Comparison of ENCODE assay signal across 33 cellular contexts in the genomic region with DNA sequence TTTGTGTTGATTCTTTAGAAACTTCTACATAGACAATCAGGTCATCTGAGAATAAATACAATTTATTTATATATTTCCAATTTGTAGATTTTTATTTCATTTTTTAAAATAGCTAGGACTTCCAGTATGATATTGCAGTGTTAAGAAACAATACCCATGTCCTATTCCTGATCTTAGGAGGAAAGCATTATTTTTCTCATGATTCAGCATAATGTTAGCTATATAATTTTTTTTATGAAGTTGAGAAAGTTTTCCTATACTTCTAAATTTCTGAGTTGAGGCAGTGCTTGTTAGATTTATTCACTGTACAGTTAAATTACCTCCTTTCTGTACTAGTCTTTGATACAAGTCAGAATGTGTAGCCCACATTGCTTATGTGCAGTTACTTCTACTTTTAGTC.
DNase-seq lines count a peak whose midpoint lies in the region; ATAC-seq, FAIRE-seq and TF ChIP-seq lines count a peak whose summit lies in the region.
"Had no signal": no experiment of that assay in that cellular context is flagged by ENCODE, and none has a peak within 500 bp of the region (broad histone marks: within the 10 kb centered on the region; RNA-seq: fewer than 3 reads in every experiment).

No MANE protein-coding gene starts in this region.

- H4K20me1 ChIP-seq in HepG2 (ENCODE audit: insufficient read depth, low read length) (no peaks in the 10 kb centered on the region), IMR-90 (ENCODE audit: insufficient read depth, low read length) (no peaks in the 10 kb centered on the region), K562 (replicated peaks; ENCODE audit: control insufficient read depth, insufficient read depth, low read length) (no peaks in the 10 kb centered on the region)
- H4K20me1 ChIP-seq: BLaER1; BLaER1 treated with 17β-estradiol and CSF1 and Interleukin-3, amounts not matched to agents 10 nM and 100 nM had no signal

- H3K4me2 ChIP-seq in HepG2 (ENCODE audit: low read depth, low read length) (no peak overlapping the region), A549 (no peak overlapping the region), IMR-90 (ENCODE audit: low read depth, low read length) (no peak overlapping the region), K562 (ENCODE audit: insufficient read depth, low read length) (no peak overlapping the region)
- H3K4me2 ChIP-seq: BLaER1; BLaER1 treated with 17β-estradiol and CSF1 and Interleukin-3, amounts not matched to agents 10 nM and 100 nM had no signal

- H4K91ac ChIP-seq in IMR-90 (ENCODE audit: insufficient read depth, low read depth, low read length) = no peak overlapping the region

- no peak overlapping the region for H2BK15ac ChIP-seq in IMR-90 (ENCODE audit: low read depth, low read length)

- DNase-seq in HepG2 (ENCODE audit: low spot score) = no peak
- DNase-seq in right lobe of liver = no peak
- DNase-seq in A549 (ENCODE audit: low read depth in 1 of 2, low spot score in 1 of 2) = no peak
- DNase-seq in IMR-90 = no peak
- DNase-seq in K562 (ENCODE audit: extremely low read depth in 1 of 4, low spot score in 3 of 4) = no peak
- DNase-seq in DMS153 treated with DMSO at 0.1 percent for 48 hours (lab: John Stamatoyannopoulos, UW; ENCODE audit: unreplicated experiment) = no peak
- no peak for DNase-seq in activated CD8-positive, alpha-beta memory T cell treated with anti-CD3 and anti-CD28 coated beads, Interleukin-2, amount 50 U/mL, for 4 hours
- DNase-seq: 8988T; ACHN; AML-193; BE2C; C1 segment of cervical spinal cord; Caco-2; Calu3; CD4-positive, alpha-beta memory T cell; CD4-positive, alpha-beta T cell; CD4-positive, CD25-positive, alpha-beta regulatory T cell; CD8-positive, alpha-beta memory T cell; CD8-positive, alpha-beta T cell; COR-L47; DMS 273 treated with DMSO at 0.1 percent for 48 hours; DMS153; DMS53; DMS79; DMS79 treated with DMSO at 0.1 percent for 48 hours; DND-41; EL had no signal

- H3K79me2 ChIP-seq in HepG2 (ENCODE audit: insufficient read depth, low read length) (no peaks in the 10 kb centered on the region), K562 (ENCODE audit: control insufficient read depth, insufficient read depth, low read length) (no peaks in the 10 kb centered on the region)

- H4K5ac ChIP-seq in IMR-90 (ENCODE audit: low read depth, low read length) = no peak overlapping the region

- H3K27me3 ChIP-seq in HepG2 (ENCODE audit: control insufficient read depth in 1 of 2, insufficient read depth in 2 of 2, low read length in 2 of 2) (no peaks in the 10 kb centered on the region), right lobe of liver (no peaks in the 10 kb centered on the region), IMR-90 (ENCODE audit: control insufficient read depth, insufficient read depth, low read length) (no peaks in the 10 kb centered on the region), K562 (ENCODE audit: control insufficient read depth in 2 of 2, insufficient read depth in 2 of 2, low read length in 2 of 2) (no peaks in the 10 kb centered on the region)
- H3K27me3 ChIP-seq: BE2C; BLaER1; BLaER1 treated with 17β-estradiol and CSF1 and Interleukin-3, amounts not matched to agents 10 nM and 100 nM had no signal

- H2BK5ac ChIP-seq in IMR-90 (ENCODE audit: low read depth, low read length, poor library complexity, severe bottlenecking) = no peak overlapping the region

- BruUV-seq in HepG2 (replicated peaks; lab: Mats Ljungman, UMichigan) = no TSS peak
- BruUV-seq in IMR-90 (replicated peaks; lab: Mats Ljungman, UMichigan) = no TSS peak
- BruUV-seq in K562 (replicated peaks; lab: Mats Ljungman, UMichigan) = no TSS peak

- H3K23ac ChIP-seq in IMR-90 (ENCODE audit: low read depth, low read length) = no peak overlapping the region

- dilution Hi-C loops in IMR-90 (cut with HindIII; ENCODE audit: low sequenced_read_pairs, unreplicated experiment) = no loop called here

- no peak overlapping the region for H4K8ac ChIP-seq in IMR-90 (ENCODE audit: low read depth in 2 of 2, low read length in 2 of 2)

- no peak for TF ChIP-seq RAD21 in HepG2 (CRISPR knock-in tag; IDR thresholded peaks at IDR 0.05)
- no peak for TF ChIP-seq RAD21 in A549 (conservative IDR thresholded peaks at IDR 0.05 in 1 of 2, IDR thresholded peaks at IDR 0.05 in 1 of 2)
- TF ChIP-seq RAD21 in IMR-90 (IDR thresholded peaks at IDR 0.05; ENCODE audit: low read length) = no peak
- TF ChIP-seq RAD21 in K562 (CRISPR knock-in tag; conservative IDR thresholded peaks at IDR 0.05 in 1 of 2, IDR thresholded peaks at IDR 0.05 in 1 of 2) = no peak

- ATAC-seq in HepG2 (no peak), right lobe of liver (no peak), A549 (no peak), IMR-90 (ENCODE audit: low read depth) (no peak), K562 (no peak), esophagus mucosa (no peak)
- ATAC-seq: CD8-positive, alpha-beta T cell had no signal

- no peaks in the 10 kb centered on the region for H3K79me1 ChIP-seq in IMR-90 (ENCODE audit: low read depth in 1 of 2, low read length in 2 of 2)

- H2AK9ac ChIP-seq in IMR-90 (replicated peaks; ENCODE audit: low read depth, low read length, poor library complexity) = no peak overlapping the region

- H3K9me3 ChIP-seq in HepG2 (ENCODE audit: low read length) (peaks cover 4% of the 10 kb centered on the region; the same call in 1 of the 2 replicates), right lobe of liver (peaks cover 0 to 4% (median 0%) of the 10 kb centered on the region in 4 donors), A549 (no peaks in the 10 kb centered on the region; the same call in 2 of the 3 replicates), IMR-90 (ENCODE audit: control insufficient read depth, insufficient read depth, low read length) (no peaks in the 10 kb centered on the region), K562 (replicated peaks; ENCODE audit: control insufficient read depth, insufficient read depth, low read depth, low read length) (no peaks in the 10 kb centered on the region; the same call in 1 of the 2 replicates)
- H3K9me3 ChIP-seq: BE2C had no signal

- no peak overlapping the region for H2AK5ac ChIP-seq in IMR-90 (ENCODE audit: low read depth, low read length)

- no peak overlapping the region for H3K4me3 ChIP-seq in HepG2 (replicated peaks in 1 of 3; ENCODE audit: insufficient read depth in 1 of 3, low read depth in 2 of 3, low read length in 3 of 3)
- H3K4me3 ChIP-seq in right lobe of liver = no peak overlapping the region
- no peak overlapping the region for H3K4me3 ChIP-seq in A549
- no peak overlapping the region for H3K4me3 ChIP-seq in IMR-90 (ENCODE audit: insufficient read depth, low read depth, low read length)
- no peak overlapping the region for H3K4me3 ChIP-seq in K562
- H3K4me3 ChIP-seq: BLaER1; BLaER1 treated with 17β-estradiol and CSF1 and Interleukin-3, amounts not matched to agents 10 nM and 100 nM had no signal

- FAIRE-seq in HepG2 (lab: Jason Lieb, UNC) (no peak), A549 (lab: Jason Lieb, UNC) (no peak), K562 (lab: Jason Lieb, UNC) (no peak)
- FAIRE-seq: D721Med had no signal

- no peaks in the 10 kb centered on the region for H3K36me3 ChIP-seq in HepG2 (replicated peaks in 1 of 2; ENCODE audit: control insufficient read depth in 1 of 2, insufficient read depth in 2 of 2, low read length in 2 of 2)
- no peaks in the 10 kb centered on the region for H3K36me3 ChIP-seq in right lobe of liver
- H3K36me3 ChIP-seq in IMR-90 (ENCODE audit: control insufficient read depth, insufficient read depth, low read length) = no peaks in the 10 kb centered on the region
- H3K36me3 ChIP-seq in K562 (ENCODE audit: control insufficient read depth, insufficient read depth, low read length) = no peaks in the 10 kb centered on the region
- H3K36me3 ChIP-seq: BE2C; BLaER1; BLaER1 treated with 17β-estradiol and CSF1 and Interleukin-3, amounts not matched to agents 10 nM and 100 nM had no signal

- H3K18ac ChIP-seq in IMR-90 (ENCODE audit: low read depth, low read length) = no peak overlapping the region

- H3K9me1 ChIP-seq in IMR-90 (ENCODE audit: insufficient read depth, low read length) (no peaks in the 10 kb centered on the region), K562 (ENCODE audit: control insufficient read depth, insufficient read depth, low read length) (no peaks in the 10 kb centered on the region)

- POLR2A ChIA-PET in HepG2 (lab: Yijun Ruan, JAX) = no interaction called here
- POLR2A ChIA-PET in A549 (lab: Yijun Ruan, JAX) = no interaction called here
- POLR2A ChIA-PET in IMR-90 (lab: Charles Lee; ENCODE audit: unreplicated experiment) = no interaction called here
- POLR2A ChIA-PET in K562 (lab: Yijun Ruan, JAX) = no interaction called here

- TF ChIP-seq CTCF in HepG2 (CRISPR knock-in tag; IDR thresholded peaks at IDR 0.05) = no peak
- TF ChIP-seq CTCF in right lobe of liver (IDR thresholded peaks at IDR 0.05) = no peak
- TF ChIP-seq CTCF in A549 (IDR thresholded peaks at IDR 0.05) = no peak
- no peak for TF ChIP-seq CTCF in IMR-90 (conservative IDR thresholded peaks at IDR 0.05; ENCODE audit: low read depth, low read length)
- no peak for TF ChIP-seq CTCF in K562 (IDR thresholded peaks at IDR 0.05 in 2 of 3, conservative IDR thresholded peaks at IDR 0.05 in 1 of 3; ENCODE audit: insufficient read depth in 2 of 3, low read depth in 1 of 3, low read length in 3 of 3)

- in situ Hi-C loops in HepG2 (cut with HindIII; ENCODE audit: extremely low pct_ligation_motif_present, low pct_unique_long_range_greater_than_20kb) (no loop called here), IMR-90 (cut with MboI; ENCODE audit: low sequenced_read_pairs) (no loop called here), K562 (cut with MboI) (no loop called here)

- TF ChIP-seq POLR2A in HepG2 (IDR thresholded peaks at IDR 0.05; ENCODE audit: insufficient read depth in 1 of 2, low read depth in 2 of 2, low read length in 2 of 2) (no peak), right lobe of liver (IDR thresholded peaks at IDR 0.05) (no peak), A549 (IDR thresholded peaks at IDR 0.05; ENCODE audit: low read length) (no peak), IMR-90 (IDR thresholded peaks at IDR 0.05; ENCODE audit: low read depth, low read length) (no peak), K562 (conservative IDR thresholded peaks at IDR 0.05) (no peak)

- CTCF ChIA-PET in HepG2 (lab: Yijun Ruan, JAX; ENCODE audit: low intra/inter-chr PET ratio, low total read pairs) (no interaction called here), A549 (lab: Yijun Ruan, JAX) (no interaction called here), IMR-90 (lab: Yijun Ruan, JAX) (no interaction called here), K562 (lab: Yijun Ruan, JAX; ENCODE audit: low intra/inter-chr PET ratio) (no interaction called here)

- TF ChIP-seq EP300 in HepG2 (IDR thresholded peaks at IDR 0.05; ENCODE audit: low read depth in 2 of 2, low read length in 2 of 2) (no peak), HepG2 (CRISPR knock-in tag; IDR thresholded peaks at IDR 0.05; ENCODE audit: borderline replicate concordance) (no peak), A549 (IDR thresholded peaks at IDR 0.05) (no peak), K562 (IDR thresholded peaks at IDR 0.05; ENCODE audit: low read length) (no peak)

- H2AFZ ChIP-seq in HepG2 (ENCODE audit: low read length) = no peak overlapping the region
- no peak overlapping the region for H2AFZ ChIP-seq in IMR-90 (replicated peaks; ENCODE audit: low read length, poor library complexity)
- no peak overlapping the region for H2AFZ ChIP-seq in K562 (ENCODE audit: low read depth, low read length)

- no peak overlapping the region for H3K14ac ChIP-seq in IMR-90 (replicated peaks; ENCODE audit: low read depth, low read length)

- intact Hi-C loops in HepG2 (cut with micrococcal nuclease; ENCODE audit: unreplicated experiment) (no loop called here), right lobe of liver (cut with DNase I) (no loop called here), IMR-90 (cut with micrococcal nuclease) (no loop called here), K562 (cut with micrococcal nuclease) (no loop called here)

- H3K9ac ChIP-seq in HepG2 (ENCODE audit: insufficient read depth, low read depth, low read length) (no peak overlapping the region), IMR-90 (ENCODE audit: low read depth, low read length) (no peak overlapping the region), K562 (ENCODE audit: insufficient read depth in 1 of 2, low read depth in 2 of 2, low read length in 2 of 2) (no peak overlapping the region)
- H3K9ac ChIP-seq: BLaER1; BLaER1 treated with 17β-estradiol and CSF1 and Interleukin-3, amounts not matched to agents 10 nM and 100 nM had no signal

- H2BK120ac ChIP-seq in IMR-90 (ENCODE audit: low read depth, low read length) = no peak overlapping the region

- H3K27ac ChIP-seq in HepG2 (ENCODE audit: extremely low read length, insufficient read depth, low read length) (no peak overlapping the region), right lobe of liver (no peak overlapping the region), A549 (no peak overlapping the region), IMR-90 (ENCODE audit: insufficient read depth, low read length) (no peak overlapping the region), K562 (ENCODE audit: extremely low read depth, low read depth, low read length) (no peak overlapping the region)
- H3K27ac ChIP-seq: 22Rv1; BLaER1; BLaER1 treated with 17β-estradiol and CSF1 and Interleukin-3, amounts not matched to agents 10 nM and 100 nM; C4-2B had no signal

- no peak overlapping the region for H3K4ac ChIP-seq in IMR-90 (ENCODE audit: low read depth, low read length)

- H3K56ac ChIP-seq in IMR-90 (ENCODE audit: extremely low read depth, insufficient read depth, low read length) = no peak overlapping the region

- H2BK20ac ChIP-seq in IMR-90 (ENCODE audit: low read depth, low read length) = no peak overlapping the region

- H3K4me1 ChIP-seq in HepG2 (ENCODE audit: insufficient read depth, low read length) (no peaks in the 10 kb centered on the region), right lobe of liver (no peaks in the 10 kb centered on the region), A549 (no peaks in the 10 kb centered on the region), IMR-90 (ENCODE audit: control insufficient read depth, insufficient read depth, low read length) (no peaks in the 10 kb centered on the region), K562 (replicated peaks in 1 of 2; ENCODE audit: control insufficient read depth in 2 of 2, insufficient read depth in 2 of 2, low read length in 2 of 2) (no peaks in the 10 kb centered on the region)
- H3K4me1 ChIP-seq: BE2C; BLaER1; BLaER1 treated with 17β-estradiol and CSF1 and Interleukin-3, amounts not matched to agents 10 nM and 100 nM; Caco-2 had no signal
